ENCODE assay signal across 22 cellular contexts in the genomic region with DNA sequence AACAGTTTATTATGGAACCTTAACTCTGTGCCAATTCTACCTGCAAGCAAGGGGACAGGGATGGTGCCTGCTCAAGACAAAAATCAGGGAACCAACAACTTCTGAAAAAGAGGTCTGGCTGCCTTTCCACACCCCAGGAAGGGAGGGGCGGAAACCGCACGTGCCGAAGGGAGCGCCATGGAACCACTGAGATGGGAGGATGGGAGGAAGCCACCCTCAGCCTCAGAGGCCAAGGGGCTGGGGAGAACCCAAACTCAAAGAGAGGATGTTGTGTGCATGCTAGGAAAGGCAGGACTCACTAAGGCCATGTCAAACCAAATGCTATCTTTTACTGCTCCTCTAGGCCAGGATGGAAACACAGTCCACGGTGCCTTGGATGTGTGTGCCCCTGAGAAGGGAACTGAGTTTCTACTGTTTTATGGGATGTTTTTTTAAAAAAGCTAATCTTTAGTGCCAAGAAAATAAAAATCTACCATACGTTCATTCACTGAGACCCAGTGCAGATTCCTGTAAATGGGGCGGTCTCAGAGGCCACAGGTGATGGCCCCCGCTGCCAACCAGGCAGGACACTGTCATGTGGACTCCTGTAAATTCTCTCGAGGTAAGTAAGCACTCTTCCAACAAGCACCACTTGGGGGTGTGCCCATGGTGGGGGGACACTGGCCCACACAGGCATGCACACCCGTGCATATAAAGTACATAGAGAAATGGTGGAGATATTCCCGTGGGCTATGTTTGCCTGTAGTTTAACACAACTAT.
"Had no signal": no experiment of that assay in that cellular context is flagged by ENCODE, and none has a peak within 500 bp of the region (broad histone marks: within the 10 kb centered on the region; RNA-seq: fewer than 3 reads in every experiment).

No MANE protein-coding gene starts in this region.

- ATAC-seq: gastrocnemius medialis; mucosa of descending colon; natural killer cell treated with Interleukin-12 subunit alpha and Interleukin-12 subunit beta and Interleukin-15 and Interleukin-18, amount 100 ng/mL, for 72 hours; right cardiac atrium; stimulated activated naive CD8-positive, alpha-beta T cell treated with anti-CD3 and anti-CD28 coated beads, Interleukin-15, amount 100 ng/mL, for 72 hours; upper lobe of right lung had no signal

- H3K4me3 Mint-ChIP-seq: mesothelial cell of epicardium; naive B cell; natural killer cell treated with Interleukin-12 subunit alpha and Interleukin-12 subunit beta and Interleukin-15 and Interleukin-18, amount 100 ng/mL, for 72 hours; neural crest cell; stimulated activated naive CD8-positive, alpha-beta T cell treated with anti-CD3 and anti-CD28 coated beads, Interleukin-15, amount 100 ng/mL, for 72 hours had no signal

- H3K9me3 Mint-ChIP-seq: mesothelial cell of epicardium; naive B cell; natural killer cell treated with Interleukin-12 subunit alpha and Interleukin-12 subunit beta and Interleukin-15 and Interleukin-18, amount 100 ng/mL, for 72 hours; neural crest cell; stimulated activated naive CD8-positive, alpha-beta T cell treated with anti-CD3 and anti-CD28 coated beads, Interleukin-15, amount 100 ng/mL, for 72 hours had no signal

- H3K9me3 ChIP-seq: gastrocnemius medialis, mucosa of descending colon, prostate gland, spleen, suprapubic skin, transverse colon, upper lobe of right lung, uterus had no signal

- H3K4me1 Mint-ChIP-seq: mesothelial cell of epicardium; stimulated activated naive CD8-positive, alpha-beta T cell treated with anti-CD3 and anti-CD28 coated beads, Interleukin-15, amount 100 ng/mL, for 72 hours had no signal

- DNase-seq: dermis blood vessel endothelial cell; effector memory CD4-positive, alpha-beta T cell; gastrocnemius medialis; kidney; mesenchymal stem cell; mucosa of descending colon; naive B cell; spleen; stimulated activated CD4-positive, alpha-beta T cell treated with anti-CD3 and anti-CD28 coated beads, Interleukin-4, amount 100 ng/mL, for 4 hours; stimulated activated naive CD4-positive, alpha-beta T cell; stimulated activated naive CD8-positive, alpha-beta T cell treated with anti-CD3 and anti-CD28 coated beads, Interleukin-15, amount 100 ng/mL, for 72 hours; transverse colon; upper lobe of right lung; uterus had no signal

- H3K4me1 ChIP-seq: gastrocnemius medialis, prostate gland, spleen, transverse colon, upper lobe of right lung, uterus had no signal

- H3K4me3 ChIP-seq: coronary artery, gastrocnemius medialis, mucosa of descending colon, prostate gland, skin epidermis, spleen, suprapubic skin, transverse colon, upper lobe of right lung, uterus had no signal

- H3K27ac ChIP-seq: coronary artery, gastrocnemius medialis, prostate gland, skin epidermis, spleen, suprapubic skin, transverse colon, upper lobe of right lung, uterus had no signal

- H3K27ac Mint-ChIP-seq: mesothelial cell of epicardium; natural killer cell treated with Interleukin-12 subunit alpha and Interleukin-12 subunit beta and Interleukin-15 and Interleukin-18, amount 100 ng/mL, for 72 hours had no signal

- H3K36me3 ChIP-seq: uterus had no signal

- H3K27me3 ChIP-seq: gastrocnemius medialis, spleen, suprapubic skin, transverse colon, upper lobe of right lung, uterus had no signal

- H3K27me3 Mint-ChIP-seq: naive B cell; natural killer cell treated with Interleukin-12 subunit alpha and Interleukin-12 subunit beta and Interleukin-15 and Interleukin-18, amount 100 ng/mL, for 72 hours; stimulated activated naive CD8-positive, alpha-beta T cell treated with anti-CD3 and anti-CD28 coated beads, Interleukin-15, amount 100 ng/mL, for 72 hours had no signal
